5 cellular contexts compared by ENCODE assay signal in the genomic region with DNA sequence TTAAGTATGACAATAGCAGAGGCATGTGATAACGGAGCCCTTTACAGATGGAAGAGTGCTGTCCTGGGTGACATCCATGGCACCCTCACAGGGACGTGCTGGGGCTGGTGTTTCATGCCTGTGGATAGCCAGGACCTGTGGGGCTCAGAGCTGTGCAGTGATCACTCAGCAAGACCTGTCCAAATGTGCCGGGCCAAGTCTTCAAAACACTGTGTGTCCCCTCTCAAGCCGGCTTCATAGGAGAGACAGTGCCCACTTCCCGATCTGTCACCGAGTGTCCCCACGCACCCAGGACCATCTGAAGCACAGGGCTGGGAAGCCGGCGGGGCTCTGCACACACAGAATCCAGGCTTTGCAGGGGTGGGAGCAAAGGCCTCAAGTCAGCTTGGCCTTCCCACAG.
"Had no signal": no experiment of that assay in that cellular context is flagged by ENCODE, and none has a peak within 500 bp of the region (broad histone marks: within the 10 kb centered on the region; RNA-seq: fewer than 3 reads in every experiment).

No MANE protein-coding gene starts in this region.

- H3K4me3 ChIP-seq: K562 had no signal

- H3K4me3 Mint-ChIP-seq: IgD-negative memory B cell had no signal

- DNase-seq: IMR-90, KBM-7 had no signal

- H3K27ac ChIP-seq: HL-60 had no signal

- H3K9me3 Mint-ChIP-seq: IgD-negative memory B cell had no signal

- H3K27ac Mint-ChIP-seq: IgD-negative memory B cell had no signal

- H3K36me3 Mint-ChIP-seq: IgD-negative memory B cell had no signal
